1 cellular context compared by ENCODE assay signal in the genomic region with DNA sequence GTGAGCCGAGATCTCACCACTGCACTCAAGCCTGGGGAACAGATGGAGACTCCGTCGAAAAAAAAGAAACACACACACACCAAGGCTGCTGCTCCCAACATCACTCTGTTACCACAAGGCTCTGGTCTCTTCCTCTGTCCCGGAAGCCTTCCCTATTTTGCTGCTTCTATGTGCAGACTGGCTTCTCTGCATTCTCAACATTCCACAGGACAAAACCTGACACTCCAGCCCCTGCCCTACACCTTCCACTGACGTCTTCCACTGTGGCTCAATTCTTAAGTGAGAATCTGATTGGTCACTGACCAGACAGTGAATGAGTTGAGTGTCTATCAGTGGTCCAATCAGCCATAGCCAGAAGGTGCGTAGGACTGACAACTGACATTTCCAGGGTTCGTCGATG.
TF ChIP-seq lines count a peak whose summit lies in the region.

No MANE protein-coding gene starts in this region.

TF ChIP-seq in K562, 482 proteins besides CTCF, POLR2A, EP300 and RAD21:
- TF ChIP-seq SAFB2 (IDR thresholded peaks at IDR 0.05; ENCODE audit: borderline replicate concordance, low read depth, low read length, severe bottlenecking) = no peak
- TF ChIP-seq TEAD4 (IDR thresholded peaks at IDR 0.05; ENCODE audit: low read length) = no peak
- no peak for TF ChIP-seq TEAD4 (CRISPR knock-in tag; IDR thresholded peaks at IDR 0.05; ENCODE audit: borderline replicate concordance)
- peak; percentile 22 for TF ChIP-seq MEIS2 (IDR thresholded peaks at IDR 0.05; ENCODE audit: partially characterized antibody)
- TF ChIP-seq, protein P1, sequence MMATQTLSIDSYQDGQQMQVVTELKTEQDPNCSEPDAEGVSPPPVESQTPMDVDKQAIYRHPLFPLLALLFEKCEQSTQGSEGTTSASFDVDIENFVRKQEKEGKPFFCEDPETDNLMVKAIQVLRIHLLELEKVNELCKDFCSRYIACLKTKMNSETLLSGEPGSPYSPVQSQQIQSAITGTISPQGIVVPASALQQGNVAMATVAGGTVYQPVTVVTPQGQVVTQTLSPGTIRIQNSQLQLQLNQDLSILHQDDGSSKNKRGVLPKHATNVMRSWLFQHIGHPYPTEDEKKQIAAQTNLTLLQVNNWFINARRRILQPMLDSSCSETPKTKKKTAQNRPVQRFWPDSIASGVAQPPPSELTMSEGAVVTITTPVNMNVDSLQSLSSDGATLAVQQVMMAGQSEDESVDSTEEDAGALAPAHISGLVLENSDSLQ (IDR thresholded peaks at IDR 0.05) = peak; percentile 52; the same call in 1 of the 2 replicates
- peak in 1 of 2 experiments; percentile 40; a peak in 1 of 4 replicates for TF ChIP-seq NRF1 (conservative IDR thresholded peaks at IDR 0.05 in 1 of 2, IDR thresholded peaks at IDR 0.05 in 1 of 2)
- TF ChIP-seq ZNF124 (CRISPR knock-in tag; IDR thresholded peaks at IDR 0.05) = no peak
